Comparison of ENCODE assay signal across 8 cellular contexts in genomic region chr17:13031718-13032350, GRCh38. TPM values are rescaled to one million over a fixed set of nuclear protein-coding genes. Genes with fewer than 3 reads are reported as not detected.
DNase-seq lines count a peak whose midpoint lies in the region; ATAC-seq and TF ChIP-seq lines count a peak whose summit lies in the region.

No MANE protein-coding gene starts in this region.

- TF ChIP-seq EP300 in gastroesophageal sphincter (IDR thresholded peaks at IDR 0.05) = no peak

- POLR2A ChIA-PET in activated CD4-positive, alpha-beta T cell treated with anti-CD3 and anti-CD28 coated beads for 36 hours (lab: Charles Lee) = no interaction called here

- CTCF ChIA-PET in activated CD4-positive, alpha-beta T cell treated with anti-CD3 and anti-CD28 coated beads for 36 hours (lab: Charles Lee) = interaction anchor here (0.6 to 6.4 kb wide), 10 partner anchors 9 to 1036 kb away, joined by 3 to 87 read pairs (median 11); partner anchors contain the start of gene ELAC2

- H3K4me3 ChIP-seq in gastroesophageal sphincter (no peak overlapping the region), prostate gland (no peak overlapping the region)

- no peaks in the 10 kb centered on the region for H3K4me1 ChIP-seq in gastroesophageal sphincter
- H3K4me1 ChIP-seq in prostate gland (replicated peaks) = no peaks in the 10 kb centered on the region

- peak; percentile 66 for DNase-seq in activated CD4-positive, alpha-beta T cell treated with anti-CD3 and anti-CD28 coated beads for 36 hours
- DNase-seq in activated CD4-positive, alpha-beta T cell treated with anti-CD3 and anti-CD28 coated beads for 1 hour = no peak
- DNase-seq in NCI-H748 (lab: John Stamatoyannopoulos, UW; ENCODE audit: unreplicated experiment) (peak; percentile 60), prostate gland (ENCODE audit: low spot score) (no peak), DMS79 (lab: John Stamatoyannopoulos, UW) (no peak)
- DNase-seq in activated T-cell treated with anti-CD3 and anti-CD28 coated beads, Interleukin-2, amount 50 U/mL, for 24 hours = peak; percentile 50

- H3K9me3 ChIP-seq in gastroesophageal sphincter = peaks cover 0 to 17% (median 0%) of the 10 kb centered on the region in 3 donors
- H3K9me3 ChIP-seq in prostate gland = no peaks in the 10 kb centered on the region

- H3K27ac ChIP-seq in gastroesophageal sphincter (no peak overlapping the region), prostate gland (no peak overlapping the region)

- no peak overlapping the region for H3K4me3 Mint-ChIP-seq in activated CD4-positive, alpha-beta T cell treated with anti-CD3 and anti-CD28 coated beads for 36 hours
- H3K4me3 Mint-ChIP-seq in activated T-cell treated with anti-CD3 and anti-CD28 coated beads, Interleukin-2, amount 50 U/mL, for 24 hours = no peak overlapping the region

- H3K27me3 Mint-ChIP-seq in activated CD4-positive, alpha-beta T cell treated with anti-CD3 and anti-CD28 coated beads for 36 hours = peaks cover 5% of the 10 kb centered on the region
- H3K27me3 Mint-ChIP-seq in activated T-cell treated with anti-CD3 and anti-CD28 coated beads, Interleukin-2, amount 50 U/mL, for 24 hours = peaks cover 5% of the 10 kb centered on the region

- no peaks in the 10 kb centered on the region for H3K36me3 Mint-ChIP-seq in activated CD4-positive, alpha-beta T cell treated with anti-CD3 and anti-CD28 coated beads for 36 hours (ENCODE audit: low read depth)
- no peaks in the 10 kb centered on the region for H3K36me3 Mint-ChIP-seq in activated T-cell treated with anti-CD3 and anti-CD28 coated beads, Interleukin-2, amount 50 U/mL, for 24 hours (ENCODE audit: low read depth)

- no peaks in the 10 kb centered on the region for H3K36me3 ChIP-seq in gastroesophageal sphincter
- no peaks in the 10 kb centered on the region for H3K36me3 ChIP-seq in prostate gland

- H3K27me3 ChIP-seq in gastroesophageal sphincter (peaks cover 3% of the 10 kb centered on the region), prostate gland (replicated peaks; ENCODE audit: insufficient read depth) (no peaks in the 10 kb centered on the region)

- peak; percentile 80 for ATAC-seq in activated CD4-positive, alpha-beta T cell treated with anti-CD3 and anti-CD28 coated beads for 36 hours
- peak; percentile 69 for ATAC-seq in HG02571 (IDR thresholded peaks at IDR 0.05; ENCODE audit: unreplicated experiment)
- peak; percentile 72 for ATAC-seq in gastroesophageal sphincter

- TF ChIP-seq CTCF in gastroesophageal sphincter (IDR thresholded peaks at IDR 0.05) (peak; percentile 56 to 74 (median 61)), prostate gland (IDR thresholded peaks at IDR 0.05) (peak; percentile 35 to 60 (median 48))

- H3K9me3 Mint-ChIP-seq in activated CD4-positive, alpha-beta T cell treated with anti-CD3 and anti-CD28 coated beads for 36 hours (ENCODE audit: low read depth) = peaks cover 13% of the 10 kb centered on the region
- H3K9me3 Mint-ChIP-seq in activated T-cell treated with anti-CD3 and anti-CD28 coated beads, Interleukin-2, amount 50 U/mL, for 24 hours = peaks cover 15% of the 10 kb centered on the region

- no peak overlapping the region for H3K27ac Mint-ChIP-seq in activated CD4-positive, alpha-beta T cell treated with anti-CD3 and anti-CD28 coated beads for 36 hours
- no peak overlapping the region for H3K27ac Mint-ChIP-seq in activated T-cell treated with anti-CD3 and anti-CD28 coated beads, Interleukin-2, amount 50 U/mL, for 24 hours

- intact Hi-C loops in activated CD4-positive, alpha-beta T cell treated with anti-CD3 and anti-CD28 coated beads for 36 hours (cut with DNase I, micrococcal nuclease) = loop anchor here in 1 of 2 experiments (10.0 kb wide), 1 partner anchor 1893 kb away; no protein-coding TSS in a partner anchor
- intact Hi-C loops in prostate gland (cut with DNase I) = loop anchor here (5.0 to 10.0 kb wide), 2 partner anchors 1270 to 1893 kb away; partner anchors contain the start of gene HS3ST3B1

- WGBS in gastroesophageal sphincter (ENCODE audit: low coverage in 1 of 2), 2 donors = 46 to 52% methylated on average over 5 to 16 of the region's 16 CpGs
- WGBS in prostate gland = 58% methylated on average over 16 of the region's 16 CpGs

- TF ChIP-seq POLR2A in gastroesophageal sphincter (IDR thresholded peaks at IDR 0.05) = no peak
- TF ChIP-seq POLR2A in prostate gland (IDR thresholded peaks at IDR 0.05) = no peak

- H3K4me1 Mint-ChIP-seq in activated CD4-positive, alpha-beta T cell treated with anti-CD3 and anti-CD28 coated beads for 36 hours = peaks cover 7% of the 10 kb centered on the region
- peaks cover 6% of the 10 kb centered on the region for H3K4me1 Mint-ChIP-seq in activated T-cell treated with anti-CD3 and anti-CD28 coated beads, Interleukin-2, amount 50 U/mL, for 24 hours (ENCODE audit: low read depth)

RNA-seq across cellular contexts. Expression of gene ELAC2, which starts 14.0 kb away (rescaled TPM):
- total RNA-seq in activated CD4-positive, alpha-beta T cell treated with anti-CD3 and anti-CD28 coated beads for 36 hours = 10 to 100 TPM; 67.4 to 96.6 TPM
- total RNA-seq in gastroesophageal sphincter (10 to 100 TPM; 54.9 to 97.1 (median 72.2) TPM), prostate gland (100 to 1,000 TPM in 1 of 2 donors, 10 to 100 TPM in 1; 66.9 to 104 TPM)

Comparison
In these comparisons a context has a peak if more than half of its experiments do, and no peak if none do; other contexts are left out.
1. DNase-seq: peak in activated CD4-positive, alpha-beta T cell treated with anti-CD3 and anti-CD28 coated beads for 36 hours (single experiment), NCI-H748 (single experiment) and activated T-cell treated with anti-CD3 and anti-CD28 coated beads, Interleukin-2, amount 50 U/mL, for 24 hours (single experiment); none in activated CD4-positive, alpha-beta T cell treated with anti-CD3 and anti-CD28 coated beads for 1 hour (single experiment), prostate gland (single experiment) and DMS79 (single experiment).
2. Peak in every context shown above with its lines, with median percentiles within 50 percentile points of each other: ATAC-seq.